ENCODE assay signal across 2 cellular contexts in the genomic region with DNA sequence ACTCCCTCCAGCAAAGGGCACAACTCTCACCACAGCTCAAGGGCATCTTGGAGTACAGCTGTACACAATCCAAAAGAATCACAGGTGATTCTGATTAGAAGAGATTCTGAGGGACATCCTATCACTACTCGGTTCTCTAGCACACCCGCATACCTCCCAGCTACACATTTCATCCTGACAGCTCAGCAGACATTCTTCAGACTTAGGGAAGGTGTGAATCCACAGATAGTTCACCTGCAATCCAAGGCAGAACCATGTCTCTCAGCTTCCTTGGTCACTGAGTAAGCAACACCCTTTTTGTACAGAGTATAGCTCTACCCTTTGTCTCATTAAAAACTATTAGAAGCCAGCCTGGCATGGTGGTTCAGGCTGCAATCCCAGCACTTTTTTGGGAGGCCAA.
TF ChIP-seq lines count a peak whose summit lies in the region.

No MANE protein-coding gene starts in this region.

TF ChIP-seq in HCT116, 20 proteins besides CTCF, POLR2A, EP300 and RAD21:
- TF ChIP-seq ELF1 (IDR thresholded peaks at IDR 0.05; ENCODE audit: borderline replicate concordance, low read depth) (no peak), FOSL1 (IDR thresholded peaks at IDR 0.05; ENCODE audit: low read depth) (no peak), ZFX (IDR thresholded peaks at IDR 0.05) (0 out of 2 replicates have a peak, but pooled peaks have one; percentile 7), SIN3A (IDR thresholded peaks at IDR 0.05; ENCODE audit: low read depth) (no peak), EZH2 (IDR thresholded peaks at IDR 0.05) (no peak)
- TF ChIP-seq, protein P1, sequence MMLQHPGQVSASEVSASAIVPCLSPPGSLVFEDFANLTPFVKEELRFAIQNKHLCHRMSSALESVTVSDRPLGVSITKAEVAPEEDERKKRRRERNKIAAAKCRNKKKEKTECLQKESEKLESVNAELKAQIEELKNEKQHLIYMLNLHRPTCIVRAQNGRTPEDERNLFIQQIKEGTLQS (IDR thresholded peaks at IDR 0.05), result no peak
TF ChIP-seq in HCT116: peak in this region for 1.

TF ChIP-seq in GM12878, 131 proteins besides CTCF, POLR2A, EP300 and RAD21:
- TF ChIP-seq SMARCA5 (IDR thresholded peaks at IDR 0.05) (no peak), CBFB (IDR thresholded peaks at IDR 0.05; ENCODE audit: low read depth) (no peak), ZNF384 (IDR thresholded peaks at IDR 0.05; ENCODE audit: borderline replicate concordance, low read depth, low read length) (no peak), EZH2 (IDR thresholded peaks at IDR 0.05; ENCODE audit: borderline replicate concordance, control insufficient read depth, low read depth, low read length) (no peak), POU2F2 (IDR thresholded peaks at IDR 0.05; ENCODE audit: borderline replicate concordance, low read depth, low read length) (no peak), STAT1 (conservative IDR thresholded peaks at IDR 0.05) (no peak), MEF2A (IDR thresholded peaks at IDR 0.05; ENCODE audit: insufficient read depth, low read depth, low read length) (no peak), CBX5 (IDR thresholded peaks at IDR 0.05; ENCODE audit: low read depth) (no peak), HCFC1 (IDR thresholded peaks at IDR 0.05; ENCODE audit: low read length) (no peak), RFX5 (IDR thresholded peaks at IDR 0.05; ENCODE audit: low read depth, low read length) (no peak), NFIC (IDR thresholded peaks at IDR 0.05; ENCODE audit: low read depth, low read length) (no peak), RCOR1 (conservative IDR thresholded peaks at IDR 0.05; ENCODE audit: low read depth, low read length) (no peak), YY1 (IDR thresholded peaks at IDR 0.05; ENCODE audit: low read depth, low read length) (no peak), SIN3A (IDR thresholded peaks at IDR 0.05; ENCODE audit: low read depth, low read length) (no peak)
- TF ChIP-seq, protein P2, sequence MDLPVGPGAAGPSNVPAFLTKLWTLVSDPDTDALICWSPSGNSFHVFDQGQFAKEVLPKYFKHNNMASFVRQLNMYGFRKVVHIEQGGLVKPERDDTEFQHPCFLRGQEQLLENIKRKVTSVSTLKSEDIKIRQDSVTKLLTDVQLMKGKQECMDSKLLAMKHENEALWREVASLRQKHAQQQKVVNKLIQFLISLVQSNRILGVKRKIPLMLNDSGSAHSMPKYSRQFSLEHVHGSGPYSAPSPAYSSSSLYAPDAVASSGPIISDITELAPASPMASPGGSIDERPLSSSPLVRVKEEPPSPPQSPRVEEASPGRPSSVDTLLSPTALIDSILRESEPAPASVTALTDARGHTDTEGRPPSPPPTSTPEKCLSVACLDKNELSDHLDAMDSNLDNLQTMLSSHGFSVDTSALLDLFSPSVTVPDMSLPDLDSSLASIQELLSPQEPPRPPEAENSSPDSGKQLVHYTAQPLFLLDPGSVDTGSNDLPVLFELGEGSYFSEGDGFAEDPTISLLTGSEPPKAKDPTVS (IDR thresholded peaks at IDR 0.05; ENCODE audit: low read depth, low read length), result no peak
